In genomic region chr16:88656291-88656980, GRCh38 we compare ENCODE assay signal across 22 cellular contexts. TPM values are rescaled to one million over a fixed set of nuclear protein-coding genes. Genes with fewer than 3 reads are reported as not detected.
DNase-seq lines count a peak whose midpoint lies in the region; ATAC-seq and TF ChIP-seq lines count a peak whose summit lies in the region.
"Had no signal": no experiment of that assay in that cellular context is flagged by ENCODE, and none has a peak within 500 bp of the region (broad histone marks: within the 10 kb centered on the region; RNA-seq: fewer than 3 reads in every experiment).

No MANE protein-coding gene starts in this region.

- no peak overlapping the region for H2BK120ac ChIP-seq in trophoblast cell (ENCODE audit: insufficient read depth, low read length, poor library complexity)
- H2BK120ac ChIP-seq in mesenchymal stem cell (ENCODE audit: low read depth, low read length): no peak overlapping the region

- no peak overlapping the region for H2AFZ ChIP-seq in trophoblast cell (ENCODE audit: insufficient read depth, low read length, poor library complexity)
- H2AFZ ChIP-seq in mesenchymal stem cell (ENCODE audit: low read depth, low read length): no peak overlapping the region

- no peak overlapping the region for H3K4me3 ChIP-seq in right cardiac atrium (ENCODE audit: low read length)
- H3K4me3 ChIP-seq in left ventricle myocardium inferior: no peak overlapping the region
- H3K4me3 ChIP-seq in WERI-Rb-1 (ENCODE audit: low read depth, low read length): no peak overlapping the region
- H3K4me3 ChIP-seq in trophoblast cell (ENCODE audit: low read depth, low read length): peak overlapping the region; percentile 48
- no peak overlapping the region for H3K4me3 ChIP-seq in mesenchymal stem cell (ENCODE audit: insufficient read depth in 1 of 2, low read depth in 1 of 2, low read length in 2 of 2)
- H3K4me3 ChIP-seq in prostate gland: no peak overlapping the region
- H3K4me3 ChIP-seq: SJCRH30 had no signal

- H3K18ac ChIP-seq in trophoblast cell (ENCODE audit: low read length) (no peak overlapping the region), mesenchymal stem cell (ENCODE audit: low read depth in 1 of 2, low read length in 2 of 2) (no peak overlapping the region)

- H3K4me2 ChIP-seq in trophoblast cell (ENCODE audit: low read length) (no peak overlapping the region), mesenchymal stem cell (ENCODE audit: low read length, poor library complexity, severe bottlenecking) (no peak overlapping the region)

- no peak overlapping the region for H2BK12ac ChIP-seq in trophoblast cell (ENCODE audit: low read length)
- H2BK12ac ChIP-seq in mesenchymal stem cell (ENCODE audit: low read length in 2 of 2): no peak overlapping the region

- no peak overlapping the region for H3K4ac ChIP-seq in trophoblast cell (ENCODE audit: low read depth, low read length)
- H3K4ac ChIP-seq in mesenchymal stem cell (ENCODE audit: low read depth in 1 of 2, low read length in 2 of 2): no peak overlapping the region

- H3K14ac ChIP-seq in trophoblast cell (ENCODE audit: low read length) (no peak overlapping the region), mesenchymal stem cell (ENCODE audit: low read length in 2 of 2) (no peak overlapping the region)

- peaks cover 36% of the 10 kb centered on the region for H3K36me3 ChIP-seq in left ventricle myocardium inferior
- H3K36me3 ChIP-seq in WERI-Rb-1: no peaks in the 10 kb centered on the region; the same call in 1 of the 2 replicates
- H3K36me3 ChIP-seq in trophoblast cell (ENCODE audit: control insufficient read depth in 1 of 2, insufficient read depth in 2 of 2, low read length in 2 of 2): peaks cover 78 to 82% of the 10 kb centered on the region in 2 experiments
- peaks cover 58 to 75% of the 10 kb centered on the region in 2 experiments for H3K36me3 ChIP-seq in mesenchymal stem cell (ENCODE audit: control insufficient read depth in 1 of 2, insufficient read depth in 2 of 2, low read depth in 1 of 2, low read length in 2 of 2)
- H3K36me3 ChIP-seq in prostate gland: peaks cover 0 to 5% of the 10 kb centered on the region in 2 donors
- H3K36me3 ChIP-seq: SJCRH30 had no signal

- H4K8ac ChIP-seq in trophoblast cell (ENCODE audit: low read depth, low read length) (no peak overlapping the region), mesenchymal stem cell (ENCODE audit: low read length) (no peak overlapping the region)

- ATAC-seq in right cardiac atrium: no peak
- ATAC-seq: HCT116, Panc1 had no signal

- no peak for TF ChIP-seq POLR2A in prostate gland (IDR thresholded peaks at IDR 0.05)

- no peaks in the 10 kb centered on the region for H3K9me3 ChIP-seq in right cardiac atrium (ENCODE audit: control insufficient read depth, low read length)
- no peaks in the 10 kb centered on the region for H3K9me3 ChIP-seq in left ventricle myocardium inferior (replicated peaks)
- H3K9me3 ChIP-seq in WERI-Rb-1 (ENCODE audit: severe bottlenecking): no peaks in the 10 kb centered on the region
- H3K9me3 ChIP-seq in trophoblast cell (ENCODE audit: insufficient read depth, low read depth, low read length): peaks cover 5% of the 10 kb centered on the region
- H3K9me3 ChIP-seq in mesenchymal stem cell (ENCODE audit: control insufficient read depth, low read length): no peaks in the 10 kb centered on the region
- no peaks in the 10 kb centered on the region for H3K9me3 ChIP-seq in prostate gland
- H3K9me3 ChIP-seq: SJCRH30 had no signal

- H2AK5ac ChIP-seq in trophoblast cell (ENCODE audit: low read length) (no peak overlapping the region), mesenchymal stem cell (ENCODE audit: low read length, severe bottlenecking) (no peak overlapping the region)

- no peak overlapping the region for H3K23ac ChIP-seq in trophoblast cell (ENCODE audit: low read length)
- H3K23ac ChIP-seq in mesenchymal stem cell (ENCODE audit: low read length in 2 of 2): no peak overlapping the region

- WGBS in right cardiac atrium: 90% methylated on average over 25 of the region's 25 CpGs
- WGBS in trophoblast cell (ENCODE audit: extremely low coverage, insufficient coverage, insufficient read length): no CpG with 5 or more reads among the region's 25 CpGs
- 90% methylated on average over 21 of the region's 25 CpGs for WGBS in mesenchymal stem cell
- WGBS in prostate gland: 85% methylated on average over 24 of the region's 25 CpGs

- no peaks in the 10 kb centered on the region for H3K27me3 ChIP-seq in right cardiac atrium (ENCODE audit: control insufficient read depth, insufficient read depth)
- H3K27me3 ChIP-seq in left ventricle myocardium inferior (ENCODE audit: low read depth): no peaks in the 10 kb centered on the region
- no peaks in the 10 kb centered on the region for H3K27me3 ChIP-seq in WERI-Rb-1 (ENCODE audit: insufficient read depth, low read depth, severe bottlenecking)
- no peaks in the 10 kb centered on the region for H3K27me3 ChIP-seq in trophoblast cell (ENCODE audit: insufficient read depth, low read length)
- H3K27me3 ChIP-seq in mesenchymal stem cell (ENCODE audit: control insufficient read depth in 1 of 2, insufficient read depth in 1 of 2, low read length in 2 of 2): no peaks in the 10 kb centered on the region
- no peaks in the 10 kb centered on the region for H3K27me3 ChIP-seq in prostate gland (replicated peaks; ENCODE audit: insufficient read depth)
- H3K27me3 ChIP-seq: SJCRH30 had no signal

- H4K12ac ChIP-seq in trophoblast cell (ENCODE audit: low read depth, low read length): no peak overlapping the region

- H3K27ac ChIP-seq in right cardiac atrium (ENCODE audit: low read length) (no peak overlapping the region), left ventricle myocardium inferior (replicated peaks) (no peak overlapping the region), WERI-Rb-1 (peak overlapping the region; percentile 71), trophoblast cell (ENCODE audit: low read depth, low read length) (no peak overlapping the region), mesenchymal stem cell (ENCODE audit: low read length, poor library complexity, severe bottlenecking) (no peak overlapping the region), prostate gland (no peak overlapping the region)
- H3K27ac ChIP-seq: SJCRH30 had no signal

- no peak overlapping the region for H2BK5ac ChIP-seq in trophoblast cell (ENCODE audit: low read depth, low read length, poor library complexity)
- H2BK5ac ChIP-seq in mesenchymal stem cell (ENCODE audit: low read depth, low read length, poor library complexity, severe bottlenecking): no peak overlapping the region

- H3K9ac ChIP-seq in trophoblast cell (ENCODE audit: low read length): no peak overlapping the region
- H3K9ac ChIP-seq in mesenchymal stem cell (ENCODE audit: low read length): no peak overlapping the region

- DNase-seq in right cardiac atrium (peak in 2 of 3 donors; percentile 31 to 64), left ventricle myocardium inferior (no peak), WERI-Rb-1 (no peak), trophoblast cell (no peak), mesenchymal stem cell (no peak), prostate gland (ENCODE audit: low spot score) (no peak)
- DNase-seq: 8988T, DMS53, GDM1, GOT3, Kasumi-1, NCI-H1694, NCI-H2081 treated with DMSO at 0.1 percent for 48 hours, NCI-H2171 treated with DMSO at 0.1 percent for 48 hours, NCI-H524 treated with DMSO at 0.1 percent for 48 hours, NCI-H82, SJCRH30 had no signal

- H2BK15ac ChIP-seq in mesenchymal stem cell (ENCODE audit: low read depth, poor library complexity, severe bottlenecking): no peak overlapping the region

- peaks cover 2% of the 10 kb centered on the region for H3K4me1 ChIP-seq in right cardiac atrium (ENCODE audit: control insufficient read depth, insufficient read depth, low read length)
- H3K4me1 ChIP-seq in left ventricle myocardium inferior: peaks cover 7% of the 10 kb centered on the region
- H3K4me1 ChIP-seq in trophoblast cell (ENCODE audit: control insufficient read depth in 1 of 2, insufficient read depth in 2 of 2, low read length in 2 of 2): peaks cover 7 to 9% of the 10 kb centered on the region in 2 experiments
- H3K4me1 ChIP-seq in mesenchymal stem cell (ENCODE audit: control insufficient read depth, insufficient read depth, low read depth, low read length): peaks cover 33% of the 10 kb centered on the region
- no peaks in the 10 kb centered on the region for H3K4me1 ChIP-seq in prostate gland (replicated peaks)
- H3K4me1 ChIP-seq: SJCRH30 had no signal

- TF ChIP-seq CTCF in left ventricle myocardium inferior (IDR thresholded peaks at IDR 0.05; ENCODE audit: borderline replicate concordance) (no peak), WERI-Rb-1 (IDR thresholded peaks at IDR 0.05; ENCODE audit: low read depth, low read length) (no peak), prostate gland (IDR thresholded peaks at IDR 0.05) (no peak)

- H3K79me2 ChIP-seq in trophoblast cell (ENCODE audit: control insufficient read depth, insufficient read depth, low read length, poor library complexity): peaks cover 9% of the 10 kb centered on the region

- H3K79me1 ChIP-seq in trophoblast cell (ENCODE audit: low read length) (no peaks in the 10 kb centered on the region), mesenchymal stem cell (replicated peaks; ENCODE audit: low read length, poor library complexity, severe bottlenecking) (peaks cover 21% of the 10 kb centered on the region)

- intact Hi-C loops in right cardiac atrium (cut with DNase I): no loop called here
- intact Hi-C loops in left ventricle myocardium inferior (cut with micrococcal nuclease): no loop called here
- intact Hi-C loops in prostate gland (cut with DNase I): no loop called here

- H4K91ac ChIP-seq in trophoblast cell (ENCODE audit: low read depth, low read length): no peak overlapping the region
- H4K91ac ChIP-seq in mesenchymal stem cell (ENCODE audit: low read length): no peak overlapping the region

RNA-seq across cellular contexts. Expression of gene CYBA, which starts 5.6 kb away (rescaled TPM):
- total RNA-seq in right cardiac atrium: 100 to 1,000 TPM in 1 of 4 donors, 10 to 100 TPM in 3; 53.9 to 101 (median 70.7) TPM
- polyA plus RNA-seq in right cardiac atrium: 84.2 TPM
- 42.6 TPM for total RNA-seq in left ventricle myocardium inferior
- polyA plus RNA-seq in trophoblast cell (2013): 218 TPM in 2 replicates
- polyA plus RNA-seq in mesenchymal stem cell (2013, experiment 1 of 2): 319 TPM
- polyA plus RNA-seq in mesenchymal stem cell (2013, experiment 2 of 2): 325 TPM
- 100 to 1,000 TPM in 1 of 2 donors, 10 to 100 TPM in 1; 86.0 to 155 TPM for total RNA-seq in prostate gland

RNA-seq across cellular contexts. Expression of gene MVD, which starts 6.5 kb away (rescaled TPM):
- 10 to 100 TPM; 29.8 to 32.0 (median 31.2) TPM for total RNA-seq in right cardiac atrium
- polyA plus RNA-seq in right cardiac atrium: 35.9 TPM
- total RNA-seq in left ventricle myocardium inferior: 25.3 TPM
- 102 and 109 TPM in 2 replicates for polyA plus RNA-seq in trophoblast cell (2013)
- 120 TPM for polyA plus RNA-seq in mesenchymal stem cell (2013, experiment 1 of 2)
- polyA plus RNA-seq in mesenchymal stem cell (2013, experiment 2 of 2): 109 TPM
- 10 to 100 TPM; 34.7 to 40.0 TPM for total RNA-seq in prostate gland

RNA-seq across cellular contexts. Expression of gene IL17C, which starts 18.1 kb away (rescaled TPM):
- total RNA-seq in right cardiac atrium: not detected
- not detected for polyA plus RNA-seq in right cardiac atrium
- not detected for total RNA-seq in left ventricle myocardium inferior
- 0.44 and 0.49 TPM in 2 replicates for polyA plus RNA-seq in trophoblast cell (2013)
- polyA plus RNA-seq in mesenchymal stem cell (2013, experiment 1 of 2): 0.12 TPM
- polyA plus RNA-seq in mesenchymal stem cell (2013, experiment 2 of 2): 0.11 TPM
- total RNA-seq in prostate gland: under 1 TPM in 1 of 2 donors, not detected in 1; 0.97 TPM
- total RNA-seq: MCF 10A, SJCRH30 had no signal
- polyA plus RNA-seq: AG04450, IgD-negative memory B cell had no signal

RNA-seq across cellular contexts. Expression of gene SNAI3, which starts 29.9 kb away (rescaled TPM):
- 1 to 10 TPM in 3 of 4 donors, under 1 TPM in 1; 0.39 to 2.8 (median 1.6) TPM for total RNA-seq in right cardiac atrium
- polyA plus RNA-seq in right cardiac atrium: 2.7 TPM
- total RNA-seq in left ventricle myocardium inferior: 3.1 TPM
- polyA plus RNA-seq in trophoblast cell (2013): 0.27 and 0.31 TPM in 2 replicates
- 0.06 TPM for polyA plus RNA-seq in mesenchymal stem cell (2013, experiment 1 of 2)
- polyA plus RNA-seq in mesenchymal stem cell (2013, experiment 2 of 2): 0.10 TPM
- 1 to 10 TPM in 1 of 2 donors, under 1 TPM in 1; 0.46 to 2.8 TPM for total RNA-seq in prostate gland
- total RNA-seq: MCF 10A had no signal

RNA-seq across cellular contexts. Expression of gene RNF166, which starts 49.8 kb away (rescaled TPM):
- total RNA-seq in right cardiac atrium (10 to 100 TPM; 15.0 to 23.8 (median 19.2) TPM), left ventricle myocardium inferior (14.2 TPM), prostate gland (10 to 100 TPM; 11.6 to 30.3 TPM)
- polyA plus RNA-seq in right cardiac atrium: 18.4 TPM
- 8.7 and 8.8 TPM in 2 replicates for polyA plus RNA-seq in trophoblast cell (2013)
- polyA plus RNA-seq in mesenchymal stem cell (2013, experiment 1 of 2): 12.6 TPM
- 10.8 TPM for polyA plus RNA-seq in mesenchymal stem cell (2013, experiment 2 of 2)

Comparison
In these comparisons a context has a peak if more than half of its experiments do, and no peak if none do; other contexts are left out.
1. DNase-seq: peak in right cardiac atrium (2 of 3); none in left ventricle myocardium inferior (single experiment), WERI-Rb-1 (single experiment), trophoblast cell (0 of 2), mesenchymal stem cell (single experiment) and prostate gland (single experiment).